In the genomic region with DNA sequence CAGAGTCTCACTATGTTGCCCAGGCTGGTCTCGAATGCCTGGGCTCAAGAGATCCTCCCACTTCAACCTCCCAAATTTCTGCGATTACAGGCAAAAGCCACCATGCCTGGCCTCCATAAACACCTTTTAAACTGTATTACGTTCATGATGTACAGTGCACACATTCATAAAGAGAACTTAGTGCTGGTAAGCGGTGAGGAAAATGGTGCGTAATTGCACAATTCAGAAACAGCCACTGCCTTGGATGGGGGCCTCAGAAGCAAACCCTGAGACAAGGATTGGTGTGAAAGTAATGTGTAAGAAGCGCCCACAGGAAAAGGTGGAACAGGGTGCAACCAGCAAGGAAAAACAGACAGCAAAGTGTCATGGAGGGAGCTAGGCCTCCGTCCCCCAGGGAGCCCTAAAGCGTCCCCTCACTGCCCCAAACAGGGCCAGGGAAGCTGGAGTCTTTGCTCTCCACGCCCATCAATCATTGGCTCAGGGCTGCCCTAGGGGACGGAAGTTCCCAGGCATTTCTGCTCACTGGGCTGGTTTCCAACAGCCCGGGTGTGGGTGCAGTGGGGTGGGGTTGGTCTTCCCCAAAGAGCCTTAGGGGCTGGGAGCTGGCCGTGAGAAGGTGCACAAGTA, we compare ENCODE assay signal across 8 cellular contexts. TPM values are rescaled to one million over a fixed set of nuclear protein-coding genes. Genes with fewer than 3 reads are reported as not detected.
DNase-seq lines count a peak whose midpoint lies in the region; ATAC-seq and TF ChIP-seq lines count a peak whose summit lies in the region.

No MANE protein-coding gene starts in this region.

- DNase-seq in HCT116 (ENCODE audit: low read depth, low spot score) (no peak), OCI-M1 (lab: John Stamatoyannopoulos, UW) (peak; percentile 23), renal cortical epithelial cell (ENCODE audit: low read depth) (peak; percentile 80), smooth muscle cell (lab: John Stamatoyannopoulos, UW; ENCODE audit: unreplicated experiment) (no peak)

- BruUV-seq in HCT116 (replicated peaks; lab: Mats Ljungman, UMichigan): no TSS peak

- no peak for TF ChIP-seq POLR2A in HCT116 (IDR thresholded peaks at IDR 0.05; ENCODE audit: borderline replicate concordance, extremely low read depth, insufficient read depth, insufficient read length)

- WGBS in smooth muscle cell (ENCODE audit: low lambda C conversion rate): 81% methylated on average over 12 of the region's 12 CpGs

- no peak overlapping the region for H2AFZ ChIP-seq in HCT116 (ENCODE audit: low read depth, low read length, poor library complexity, severe bottlenecking)
- no peak overlapping the region for H2AFZ ChIP-seq in smooth muscle cell (ENCODE audit: low read depth)

- no peak for TF ChIP-seq RAD21 in HCT116 (IDR thresholded peaks at IDR 0.05; ENCODE audit: low read depth)

- H3K79me2 ChIP-seq in HCT116 (ENCODE audit: insufficient read depth, low read length) (no peaks in the 10 kb centered on the region), smooth muscle cell (ENCODE audit: low read depth) (no peaks in the 10 kb centered on the region)

- CTCF ChIA-PET in HCT116 (lab: Charles Lee): no interaction called here

- H3K9ac ChIP-seq in HCT116 (ENCODE audit: low read length): no peak overlapping the region
- no peak overlapping the region for H3K9ac ChIP-seq in smooth muscle cell (ENCODE audit: low read depth)

- H3K4me1 ChIP-seq in HCT116 (ENCODE audit: control insufficient read depth in 1 of 2, insufficient read depth in 2 of 2, low read length in 2 of 2) (peaks cover 6 to 33% of the 10 kb centered on the region in 2 experiments; a peak in 3 of 4 replicates), smooth muscle cell (ENCODE audit: low read depth) (no peaks in the 10 kb centered on the region)

- no peaks in the 10 kb centered on the region for H3K36me3 ChIP-seq in HCT116 (ENCODE audit: control insufficient read depth in 1 of 2, insufficient read depth in 2 of 2, low read length in 2 of 2)
- H3K36me3 ChIP-seq in smooth muscle cell (ENCODE audit: low read depth): no peaks in the 10 kb centered on the region

- TF ChIP-seq CTCF in HCT116 (IDR thresholded peaks at IDR 0.05 in 2 of 3, conservative IDR thresholded peaks at IDR 0.05 in 1 of 3; ENCODE audit: borderline replicate concordance in 1 of 3, insufficient read depth in 1 of 3, low read depth in 2 of 3, low read length in 2 of 3) (no peak), smooth muscle cell (IDR thresholded peaks at IDR 0.05; ENCODE audit: borderline replicate concordance, insufficient read depth, poor library complexity, severe bottlenecking) (no peak)

- intact Hi-C loops in HCT116 (cut with micrococcal nuclease): no loop called here

- H4K20me1 ChIP-seq in HCT116 (ENCODE audit: insufficient read depth) (no peaks in the 10 kb centered on the region), smooth muscle cell (ENCODE audit: low read depth) (no peaks in the 10 kb centered on the region)

- RAD21 ChIA-PET in HCT116 (lab: Charles Lee; ENCODE audit: low non-redundant PET in 1 of 2, low total read pairs in 2 of 2, uncharacterized antibody in 2 of 2, unreplicated experiment in 2 of 2): no interaction called here

- H3K4me3 ChIP-seq in HCT116 (replicated peaks in 1 of 2; ENCODE audit: low read depth in 1 of 2, low read length in 2 of 2) (no peak overlapping the region), smooth muscle cell (no peak overlapping the region)

- H3K27me3 ChIP-seq in HCT116 (ENCODE audit: insufficient read depth, low read length) (no peaks in the 10 kb centered on the region), smooth muscle cell (ENCODE audit: low read depth) (peaks cover 4% of the 10 kb centered on the region)

- no peaks in the 10 kb centered on the region for H3K9me2 ChIP-seq in HCT116 (ENCODE audit: insufficient read depth)

- no peak for ATAC-seq in HCT116
- ATAC-seq in esophagus mucosa: peak; percentile 76
- no peak for ATAC-seq in HG03442 (IDR thresholded peaks at IDR 0.05; ENCODE audit: unreplicated experiment)
- ATAC-seq in HG03469 (IDR thresholded peaks at IDR 0.05; ENCODE audit: unreplicated experiment): no peak
- no peak for ATAC-seq in GM18858 (IDR thresholded peaks at IDR 0.05; ENCODE audit: unreplicated experiment)

- H3F3A ChIP-seq in smooth muscle cell (ENCODE audit: low read depth): no peaks in the 10 kb centered on the region

- no peaks in the 10 kb centered on the region for H3K9me3 ChIP-seq in HCT116 (ENCODE audit: control insufficient read depth in 1 of 2, insufficient read depth in 1 of 2, low read depth in 1 of 2, low read length in 2 of 2)
- no peaks in the 10 kb centered on the region for H3K9me3 ChIP-seq in smooth muscle cell (replicated peaks; ENCODE audit: low read depth)

- POLR2A ChIA-PET in HCT116 (lab: Charles Lee): no interaction called here

- 0 out of 2 replicates have a peak overlapping the region, but pooled peaks have one; percentile 13 for H3K4me2 ChIP-seq in HCT116 (ENCODE audit: low read length)
- no peak overlapping the region for H3K4me2 ChIP-seq in smooth muscle cell

- H3K27ac ChIP-seq in HCT116 (ENCODE audit: low read depth, low read length) (no peak overlapping the region), smooth muscle cell (ENCODE audit: low read depth) (no peak overlapping the region)

TF ChIP-seq in HCT116, 20 proteins besides CTCF, POLR2A, EP300 and RAD21:
- no peak for TF ChIP-seq ZFX (IDR thresholded peaks at IDR 0.05)
- no peak for TF ChIP-seq ELF1 (IDR thresholded peaks at IDR 0.05; ENCODE audit: borderline replicate concordance, low read depth)
- no peak for TF ChIP-seq SRF (IDR thresholded peaks at IDR 0.05; ENCODE audit: low read depth)
- TF ChIP-seq EGR1 (IDR thresholded peaks at IDR 0.05; ENCODE audit: low read depth): no peak
- TF ChIP-seq, protein P1, sequence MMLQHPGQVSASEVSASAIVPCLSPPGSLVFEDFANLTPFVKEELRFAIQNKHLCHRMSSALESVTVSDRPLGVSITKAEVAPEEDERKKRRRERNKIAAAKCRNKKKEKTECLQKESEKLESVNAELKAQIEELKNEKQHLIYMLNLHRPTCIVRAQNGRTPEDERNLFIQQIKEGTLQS (IDR thresholded peaks at IDR 0.05): no peak
- TF ChIP-seq SP1 (IDR thresholded peaks at IDR 0.05; ENCODE audit: low read depth): no peak
- no peak for TF ChIP-seq CBX3 (IDR thresholded peaks at IDR 0.05; ENCODE audit: low read depth)
- no peak for TF ChIP-seq SIN3A (IDR thresholded peaks at IDR 0.05; ENCODE audit: low read depth)
- TF ChIP-seq EZH2 (IDR thresholded peaks at IDR 0.05): no peak
- no peak for TF ChIP-seq CEBPB (IDR thresholded peaks at IDR 0.05; ENCODE audit: low read depth)
- TF ChIP-seq FOSL1 (IDR thresholded peaks at IDR 0.05; ENCODE audit: low read depth): no peak

RNA-seq across cellular contexts. Expression of a gene that starts 9.6 kb away (rescaled TPM):
- total RNA-seq in HCT116 (2021; ENCODE audit: unreplicated experiment) (not detected), esophagus mucosa (not detected), renal cortical epithelial cell (not detected in 2 replicates), smooth muscle cell (0.09 TPM in 1 of 2 replicates, not detected in the other)
- polyA plus RNA-seq in HCT116 (2012): 0.04 TPM in 1 of 2 replicates, not detected in the other
- polyA plus RNA-seq in smooth muscle cell: not detected in 2 replicates

RNA-seq across cellular contexts. Expression of a gene that starts 44.2 kb away (rescaled TPM):
- total RNA-seq in HCT116 (2021; ENCODE audit: unreplicated experiment) (18.5 TPM), esophagus mucosa (45.8 TPM), renal cortical epithelial cell (10.6 and 14.0 TPM in 2 replicates), smooth muscle cell (0.58 and 3.6 TPM in 2 replicates)
- polyA plus RNA-seq in HCT116 (2012): 13.5 and 14.9 TPM in 2 replicates
- polyA plus RNA-seq in smooth muscle cell: 2.6 and 3.6 TPM in 2 replicates

Comparison
In these comparisons a context has a peak if more than half of its experiments do, and no peak if none do; other contexts are left out.
1. DNase-seq: peak in OCI-M1 (single experiment) and renal cortical epithelial cell (single experiment); none in HCT116 (single experiment) and smooth muscle cell (single experiment).